Comparison of ENCODE assay signal across 1 cellular context in the genomic region with DNA sequence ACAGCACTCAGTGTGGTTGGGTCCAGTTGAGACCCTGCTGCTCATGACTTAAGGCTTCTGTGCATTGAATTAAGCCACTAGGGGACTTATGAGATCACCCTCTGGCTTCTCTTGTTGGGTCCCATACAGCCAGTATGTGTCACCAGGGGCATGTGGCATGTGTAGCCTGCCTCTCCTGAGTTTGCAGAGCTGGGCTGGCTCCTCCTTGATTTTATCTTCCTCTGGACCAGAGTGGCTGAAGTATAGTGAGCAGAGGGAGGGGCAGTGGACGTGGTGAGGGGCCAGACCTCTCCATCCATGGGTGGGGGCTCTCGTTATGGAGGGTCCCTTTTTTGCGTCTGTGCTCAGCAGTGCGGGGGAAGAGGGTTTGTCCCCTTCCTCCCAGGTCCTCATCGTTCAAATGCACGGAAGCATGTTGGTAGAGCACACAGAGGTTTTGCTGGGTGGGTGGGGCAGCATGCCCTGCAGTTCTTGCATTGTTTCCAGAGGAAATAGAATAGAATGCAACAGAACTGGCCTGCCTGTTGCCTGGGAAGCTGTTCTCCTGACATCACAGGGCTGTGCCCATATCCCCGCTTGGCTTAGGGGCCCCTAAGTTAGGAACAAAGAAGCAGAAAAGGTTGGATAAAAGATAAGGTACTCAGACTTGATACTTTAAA.
TF ChIP-seq lines count a peak whose summit lies in the region.

No MANE protein-coding gene starts in this region.

TF ChIP-seq in K562, 482 proteins besides CTCF, POLR2A, EP300 and RAD21 (continued from another document):
- TF ChIP-seq, protein P1, sequence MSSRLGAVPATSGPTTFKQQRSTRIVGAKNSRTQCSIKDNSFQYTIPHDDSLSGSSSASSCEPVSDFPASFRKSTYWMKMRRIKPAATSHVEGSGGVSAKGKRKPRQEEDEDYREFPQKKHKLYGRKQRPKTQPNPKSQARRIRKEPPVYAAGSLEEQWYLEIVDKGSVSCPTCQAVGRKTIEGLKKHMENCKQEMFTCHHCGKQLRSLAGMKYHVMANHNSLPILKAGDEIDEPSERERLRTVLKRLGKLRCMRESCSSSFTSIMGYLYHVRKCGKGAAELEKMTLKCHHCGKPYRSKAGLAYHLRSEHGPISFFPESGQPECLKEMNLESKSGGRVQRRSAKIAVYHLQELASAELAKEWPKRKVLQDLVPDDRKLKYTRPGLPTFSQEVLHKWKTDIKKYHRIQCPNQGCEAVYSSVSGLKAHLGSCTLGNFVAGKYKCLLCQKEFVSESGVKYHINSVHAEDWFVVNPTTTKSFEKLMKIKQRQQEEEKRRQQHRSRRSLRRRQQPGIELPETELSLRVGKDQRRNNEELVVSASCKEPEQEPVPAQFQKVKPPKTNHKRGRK (tag; IDR thresholded peaks at IDR 0.05) = no peak
- no peak for TF ChIP-seq PHB2 (IDR thresholded peaks at IDR 0.05; ENCODE audit: low read depth)
TF ChIP-seq in K562: peak in this region for 3.
